Comparison of ENCODE assay signal across 18 cellular contexts in genomic region chr12:92193846-92194245, GRCh38.
"Had no signal": no experiment of that assay in that cellular context is flagged by ENCODE, and none has a peak within 500 bp of the region (broad histone marks: within the 10 kb centered on the region; RNA-seq: fewer than 3 reads in every experiment).

No MANE protein-coding gene starts in this region.

- H3K4me3 Mint-ChIP-seq: activated naive CD8-positive, alpha-beta T cell treated with anti-CD3 and anti-CD28 coated beads for 36 hours; activated T-cell treated with anti-CD3 and anti-CD28 coated beads, Interleukin-2, amount 50 U/mL, for 4 hours; neural progenitor cell had no signal

- H3K27me3 Mint-ChIP-seq: activated naive CD8-positive, alpha-beta T cell treated with anti-CD3 and anti-CD28 coated beads for 36 hours had no signal

- H3K36me3 Mint-ChIP-seq: activated naive CD8-positive, alpha-beta T cell treated with anti-CD3 and anti-CD28 coated beads for 36 hours had no signal

- H3K9me3 ChIP-seq: esophagus muscularis mucosa, right lobe of liver, suprapubic skin, tibial nerve had no signal

- H3K4me1 ChIP-seq: esophagus muscularis mucosa, right lobe of liver, stomach had no signal

- DNase-seq: activated CD4-positive, CD25-positive, alpha-beta regulatory T cell treated with anti-CD3 and anti-CD28 coated beads, Interleukin-2, amount 50 U/mL, for 72 hours; activated CD8-positive, alpha-beta memory T cell treated with anti-CD3 and anti-CD28 coated beads, Interleukin-2, amount 50 U/mL, for 48 hours; activated naive CD4-positive, alpha-beta T cell treated with Interleukin-2 at 50 U/mL for 16 hours; activated naive CD8-positive, alpha-beta T cell treated with anti-CD3 and anti-CD28 coated beads for 36 hours; activated T-cell treated with anti-CD3 and anti-CD28 coated beads, Interleukin-2, amount 50 U/mL, for 4 hours; central memory CD4-positive, alpha-beta T cell; effector memory CD4-positive, alpha-beta T cell; hippocampal formation; posterior cingulate gyrus; right lobe of liver; stimulated activated CD4-positive, alpha-beta T cell treated with anti-CD3 and anti-CD28 coated beads, Interleukin-1b, Interleukin-23, amount 100 ng/mL, for 48 hours; stomach; WERI-Rb-1 had no signal

- H3K4me3 ChIP-seq: esophagus muscularis mucosa, neural progenitor cell, right lobe of liver, skin epidermis, stomach, suprapubic skin, tibial nerve had no signal

- H3K27ac Mint-ChIP-seq: activated naive CD8-positive, alpha-beta T cell treated with anti-CD3 and anti-CD28 coated beads for 36 hours; neural progenitor cell had no signal

- H3K36me3 ChIP-seq: esophagus muscularis mucosa, neural progenitor cell, right lobe of liver, stomach, suprapubic skin, tibial nerve, WERI-Rb-1 had no signal

- ATAC-seq: activated T-cell treated with anti-CD3 and anti-CD28 coated beads, Interleukin-2, amount 50 U/mL, for 4 hours; right lobe of liver had no signal

- H3K27ac ChIP-seq: esophagus muscularis mucosa, neural progenitor cell, right lobe of liver, skin epidermis, stomach, suprapubic skin, tibial nerve, WERI-Rb-1 had no signal

- H3K27me3 ChIP-seq: esophagus muscularis mucosa, neural progenitor cell, right lobe of liver, stomach, suprapubic skin, tibial nerve had no signal
